Comparison of ENCODE assay signal across 16 cellular contexts in the genomic region with DNA sequence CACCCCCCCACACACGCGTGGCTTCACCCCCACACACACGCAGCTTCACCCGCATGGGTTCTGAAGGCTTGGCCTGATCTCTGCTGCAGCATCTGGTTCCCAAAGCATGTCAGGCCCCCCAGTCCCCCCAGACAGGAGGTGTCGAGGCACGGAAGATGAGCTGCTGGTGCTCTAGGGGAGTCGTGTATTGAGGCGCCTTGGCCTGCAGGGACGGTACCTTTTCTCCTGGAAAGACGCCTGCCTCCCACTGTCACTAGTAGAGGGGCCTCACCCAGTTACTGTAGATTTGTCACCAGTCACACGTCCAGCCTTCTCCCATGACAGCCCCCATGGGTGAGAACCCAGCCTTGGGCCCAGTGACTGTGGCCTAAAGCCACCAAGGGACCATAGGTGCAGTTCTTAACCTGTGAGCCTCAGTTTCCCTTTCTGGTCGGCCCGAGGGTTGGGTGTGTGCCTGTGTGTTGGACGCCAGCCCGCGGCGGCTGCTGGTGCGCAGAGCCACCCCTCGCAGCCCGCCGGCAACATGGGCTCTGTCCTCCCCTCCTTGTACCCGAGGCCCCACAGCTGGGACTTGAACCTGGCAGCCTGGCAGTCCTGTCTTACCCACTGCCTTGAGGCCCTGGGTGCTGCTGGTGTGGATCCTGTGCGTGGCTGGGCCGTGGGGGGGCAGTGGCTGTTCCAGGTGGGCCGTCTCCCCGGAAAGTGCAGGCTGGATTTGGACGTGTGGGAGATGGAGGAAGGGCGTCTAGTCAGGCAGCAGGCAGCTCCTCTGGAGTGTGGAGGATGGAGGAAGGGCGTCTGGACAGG.
DNase-seq lines count a peak whose midpoint lies in the region; ATAC-seq and TF ChIP-seq lines count a peak whose summit lies in the region.
"Had no signal": no experiment of that assay in that cellular context is flagged by ENCODE, and none has a peak within 500 bp of the region (broad histone marks: within the 10 kb centered on the region; RNA-seq: fewer than 3 reads in every experiment).

No MANE protein-coding gene starts in this region.

- DNase-seq in Right ventricle myocardium superior = peak; percentile 19
- DNase-seq in right atrium auricular region (ENCODE audit: low spot score) = no peak
- peak; percentile 13 for DNase-seq in left cardiac atrium
- DNase-seq in mucosa of descending colon = peak in 2 of 3 donors; percentile 17 to 22
- DNase-seq in type B pancreatic cell (ENCODE audit: extremely low spot score, unreplicated experiment) = peak; percentile 62
- DNase-seq in NCI-H524 (lab: John Stamatoyannopoulos, UW) = no peak
- no peak for DNase-seq in AML-193 (lab: John Stamatoyannopoulos, UW)
- no peak for DNase-seq in Ammon's horn (ENCODE audit: low spot score)
- DNase-seq: Calu3; CD4-positive, CD25-positive, alpha-beta regulatory T cell; DMS79; NCI-H1436 treated with DMSO at 0.1 percent for 48 hours; NCI-H2081; NCI-H526 had no signal

- peaks cover 11% of the 10 kb centered on the region for H3K36me3 ChIP-seq in right atrium auricular region
- H3K36me3 ChIP-seq in mucosa of descending colon (ENCODE audit: low read depth) = no peaks in the 10 kb centered on the region

- no peaks in the 10 kb centered on the region for H3K27me3 Mint-ChIP-seq in type B pancreatic cell
- H3K27me3 Mint-ChIP-seq: CD4-positive, CD25-positive, alpha-beta regulatory T cell; IgD-negative memory B cell had no signal

- peaks cover 19% of the 10 kb centered on the region for H3K36me3 Mint-ChIP-seq in type B pancreatic cell

- H3K9me3 ChIP-seq in right atrium auricular region = peaks cover 0 to 15% of the 10 kb centered on the region in 2 donors
- peaks cover 11% of the 10 kb centered on the region for H3K9me3 ChIP-seq in mucosa of descending colon

- peaks cover 14% of the 10 kb centered on the region for H3K4me1 Mint-ChIP-seq in type B pancreatic cell (ENCODE audit: unreplicated experiment)

- H3K4me3 Mint-ChIP-seq in type B pancreatic cell = no peak overlapping the region
- H3K4me3 Mint-ChIP-seq: CD4-positive, CD25-positive, alpha-beta regulatory T cell had no signal

- TF ChIP-seq CTCF in right atrium auricular region (IDR thresholded peaks at IDR 0.05) = no peak
- no peak for TF ChIP-seq CTCF in mucosa of descending colon (IDR thresholded peaks at IDR 0.05)
- TF ChIP-seq CTCF in type B pancreatic cell (conservative IDR thresholded peaks at IDR 0.05) = no peak

- intact Hi-C loops in Right ventricle myocardium superior (cut with DNase I) = no loop called here
- intact Hi-C loops in left cardiac atrium (cut with DNase I) = no loop called here
- intact Hi-C loops in mucosa of descending colon (cut with DNase I, micrococcal nuclease) = no loop called here

- no peak for ATAC-seq in Right ventricle myocardium superior (ENCODE audit: poor library complexity)
- ATAC-seq in left cardiac atrium = no peak
- no peak for ATAC-seq in mucosa of descending colon

- H3K27ac ChIP-seq in right atrium auricular region = no peak overlapping the region
- H3K27ac ChIP-seq: RWPE1 had no signal

- no peak overlapping the region for H3K27ac Mint-ChIP-seq in type B pancreatic cell
- H3K27ac Mint-ChIP-seq: CD4-positive, CD25-positive, alpha-beta regulatory T cell had no signal

- H3K4me3 ChIP-seq in right atrium auricular region (no peak overlapping the region), mucosa of descending colon (no peak overlapping the region)

- H3K9me3 Mint-ChIP-seq in type B pancreatic cell = peaks cover 9% of the 10 kb centered on the region

- H3K4me1 ChIP-seq in right atrium auricular region (peaks cover 0 to 11% of the 10 kb centered on the region in 2 donors), mucosa of descending colon (ENCODE audit: low read depth) (peaks cover 20% of the 10 kb centered on the region)

- no peaks in the 10 kb centered on the region for H3K27me3 ChIP-seq in right atrium auricular region

Comparison
In these comparisons a context has a peak if more than half of its experiments do, and no peak if none do; other contexts are left out.
1. DNase-seq: peak in Right ventricle myocardium superior (single experiment), left cardiac atrium (single experiment), mucosa of descending colon (2 of 3) and type B pancreatic cell (single experiment); none in right atrium auricular region (single experiment), NCI-H524 (0 of 2), AML-193 (0 of 2) and Ammon's horn (single experiment).